ENCODE assay signal across 8 cellular contexts in genomic region chr5:159178978-159179377, GRCh38. TPM values are rescaled to one million over a fixed set of nuclear protein-coding genes. Genes with fewer than 3 reads are reported as not detected.
DNase-seq lines count a peak whose midpoint lies in the region; ATAC-seq, FAIRE-seq and TF ChIP-seq lines count a peak whose summit lies in the region.

No MANE protein-coding gene starts in this region.

- no peaks in the 10 kb centered on the region for H3K9me3 ChIP-seq in SJSA1 (replicated peaks)

- H3K4me1 ChIP-seq in SJSA1 (replicated peaks) = peaks cover 62% of the 10 kb centered on the region

- H3K4me3 ChIP-seq in SJSA1 (no peak overlapping the region), skeletal muscle cell (ENCODE audit: low read depth, low read length) (no peak overlapping the region)

- no peak for DNase-seq in GM18507 (ENCODE audit: extremely low spot score, insufficient read length, low read depth)
- DNase-seq in SJSA1 (ENCODE audit: low read depth in 1 of 2, low spot score in 2 of 2) = peak; percentile 80 to 96
- peak; percentile 8 to 61 for DNase-seq in erythroblast (lab: John Stamatoyannopoulos, UW)
- peak; percentile 91 for DNase-seq in skeletal muscle cell (ENCODE audit: low read depth)
- no peak for DNase-seq in D341Med (ENCODE audit: low spot score)
- DNase-seq in NCI-H446 (lab: John Stamatoyannopoulos, UW) = no peak
- no peak for DNase-seq in NCI-H2081 treated with DMSO at 0.1 percent for 48 hours (lab: John Stamatoyannopoulos, UW)

- no peaks in the 10 kb centered on the region for H3K27me3 ChIP-seq in SJSA1 (replicated peaks)

- H3K27ac ChIP-seq in SJSA1 = peak overlapping the region; percentile 98

- peak; percentile 66 for FAIRE-seq in GM18507 (lab: Jason Lieb, UNC)

- H3K36me3 ChIP-seq in SJSA1 = peaks cover 68% of the 10 kb centered on the region

- ATAC-seq in HG02678 (IDR thresholded peaks at IDR 0.05; ENCODE audit: unreplicated experiment) = peak; percentile 78

- peak; percentile 24 for TF ChIP-seq POLR2A in erythroblast (IDR thresholded peaks at IDR 0.05; ENCODE audit: low read length)

RNA-seq across cellular contexts. Expression of gene RNF145, which starts 30.4 kb away (rescaled TPM):
- total RNA-seq in SJSA1 (2014; rRNA removed; shearing (Covaris generic)) = 141 TPM in 2 replicates

Comparison
In these comparisons a context has a peak if more than half of its experiments do, and no peak if none do; other contexts are left out.
1. DNase-seq: peak in SJSA1 (2 of 2), erythroblast (2 of 2) and skeletal muscle cell (single experiment); none in GM18507 (single experiment), D341Med (single experiment), NCI-H446 (0 of 2) and NCI-H2081 treated with DMSO at 0.1 percent for 48 hours (single experiment).